ENCODE assay signal across 23 cellular contexts in genomic region chr11:71551711-71552110, GRCh38. TPM values are rescaled to one million over a fixed set of nuclear protein-coding genes. Genes with fewer than 3 reads are reported as not detected.
"Had no signal": no experiment of that assay in that cellular context is flagged by ENCODE, and none has a peak within 500 bp of the region (broad histone marks: within the 10 kb centered on the region; RNA-seq: fewer than 3 reads in every experiment).

No MANE protein-coding gene starts in this region.

- H3K36me3 ChIP-seq: colonic mucosa, neutrophil, right atrium auricular region, suprapubic skin, upper lobe of left lung, WERI-Rb-1 had no signal

- H3K4me1 ChIP-seq: colonic mucosa, right atrium auricular region, suprapubic skin, upper lobe of left lung had no signal

- H3K27ac ChIP-seq: colonic mucosa, neutrophil, right atrium auricular region, suprapubic skin, upper lobe of left lung, WERI-Rb-1 had no signal

- DNase-seq: activated CD4-positive, alpha-beta T cell treated with anti-CD3 and anti-CD28 coated beads for 4 hours; activated CD8-positive, alpha-beta memory T cell treated with anti-CD3 and anti-CD28 coated beads, Interleukin-2, amount 50 U/mL, for 48 hours; activated CD8-positive, alpha-beta T cell treated with anti-CD3 and anti-CD28 coated beads, Interleukin-2, amount 10 ng/mL, durations not matched to agents 7 days and 5 days; activated naive CD4-positive, alpha-beta T cell treated with Interleukin-2 at 50 U/mL for 16 hours; activated naive CD8-positive, alpha-beta T cell treated with anti-CD3 and anti-CD28 coated beads, Interleukin-2, amount 50 U/mL, for 24 hours; caudate nucleus; colonic mucosa; effector CD4-positive, alpha-beta T cell; foreskin melanocyte; mammary epithelial cell; mucosa of descending colon; naive thymus-derived CD8-positive, alpha-beta T cell; small intestine; upper lobe of left lung; WERI-Rb-1 had no signal

- H3K27me3 ChIP-seq: colonic mucosa, neutrophil, right atrium auricular region, upper lobe of left lung had no signal

- H3K9me3 ChIP-seq: colonic mucosa, mucosa of descending colon, neutrophil, right atrium auricular region, suprapubic skin, upper lobe of left lung had no signal

- H3K4me3 ChIP-seq: colonic mucosa, mucosa of descending colon, right atrium auricular region, suprapubic skin, upper lobe of left lung had no signal

- ATAC-seq: activated CD8-positive, alpha-beta T cell treated with anti-CD3 and anti-CD28 coated beads, Interleukin-2, amount 10 ng/mL, durations not matched to agents 7 days and 5 days; activated naive CD8-positive, alpha-beta T cell treated with anti-CD3 and anti-CD28 coated beads, Interleukin-2, amount 50 U/mL, for 24 hours; left lobe of liver; mucosa of descending colon; naive thymus-derived CD8-positive, alpha-beta T cell; stimulated activated effector memory CD8-positive, alpha-beta T cell treated with anti-CD3 and anti-CD28 coated beads, Interleukin-12 subunit alpha, Interleukin-12 subunit beta, amount 100 ng/mL, for 72 hours had no signal

RNA-seq across cellular contexts. Expression of gene KRTAP5-9, which starts 3.5 kb away (rescaled TPM):
- total RNA-seq: activated CD8-positive, alpha-beta T cell treated with anti-CD3 and anti-CD28 coated beads, Interleukin-2, amount 10 ng/mL, durations not matched to agents 7 days and 5 days; activated T-helper 1 cell treated with anti-CD3 and anti-CD28 coated beads, Interleukin-12 subunit alpha, Interleukin-12 subunit beta, Interleukin-2, Interleukin-4 antibody, amounts not matched to agents 30 ng/mL and 10 ng/mL and 1 ng/mL, durations not matched to agents 14 hours and 24 hours and 36 hours; endothelial cell of umbilical vein; mammary epithelial cell; right atrium auricular region had no signal

RNA-seq across cellular contexts. Expression of gene KRTAP5-10, which starts 13.7 kb away (rescaled TPM):
- total RNA-seq: activated CD8-positive, alpha-beta T cell treated with anti-CD3 and anti-CD28 coated beads, Interleukin-2, amount 10 ng/mL, durations not matched to agents 7 days and 5 days; activated T-helper 1 cell treated with anti-CD3 and anti-CD28 coated beads, Interleukin-12 subunit alpha, Interleukin-12 subunit beta, Interleukin-2, Interleukin-4 antibody, amounts not matched to agents 30 ng/mL and 10 ng/mL and 1 ng/mL, durations not matched to agents 14 hours and 24 hours and 36 hours; endothelial cell of umbilical vein; mammary epithelial cell; naive thymus-derived CD8-positive, alpha-beta T cell; posterior vena cava; right atrium auricular region had no signal

RNA-seq across cellular contexts. Expression of gene KRTAP5-8, which starts 13.9 kb away (rescaled TPM):
- total RNA-seq: activated T-helper 1 cell treated with anti-CD3 and anti-CD28 coated beads, Interleukin-12 subunit alpha, Interleukin-12 subunit beta, Interleukin-2, Interleukin-4 antibody, amounts not matched to agents 30 ng/mL and 10 ng/mL and 1 ng/mL, durations not matched to agents 14 hours and 24 hours and 36 hours; endothelial cell of umbilical vein; mammary epithelial cell; posterior vena cava; right atrium auricular region had no signal

RNA-seq across cellular contexts. Expression of gene KRTAP5-7, which starts 24.6 kb away (rescaled TPM):
- total RNA-seq: activated CD8-positive, alpha-beta T cell treated with anti-CD3 and anti-CD28 coated beads, Interleukin-2, amount 10 ng/mL, durations not matched to agents 7 days and 5 days; endothelial cell of umbilical vein; left lobe of liver; mammary epithelial cell; right atrium auricular region had no signal

RNA-seq across cellular contexts. Expression of gene KRTAP5-11, which starts 31.0 kb away (rescaled TPM):
- total RNA-seq: activated CD8-positive, alpha-beta T cell treated with anti-CD3 and anti-CD28 coated beads, Interleukin-2, amount 10 ng/mL, durations not matched to agents 7 days and 5 days; activated T-helper 1 cell treated with anti-CD3 and anti-CD28 coated beads, Interleukin-12 subunit alpha, Interleukin-12 subunit beta, Interleukin-2, Interleukin-4 antibody, amounts not matched to agents 30 ng/mL and 10 ng/mL and 1 ng/mL, durations not matched to agents 14 hours and 24 hours and 36 hours; colonic mucosa; endothelial cell of umbilical vein; left lobe of liver; mammary epithelial cell; mucosa of descending colon; naive thymus-derived CD8-positive, alpha-beta T cell; posterior vena cava; right atrium auricular region; upper lobe of left lung had no signal
